In genomic region chr3:127157181-127157828, GRCh38 we compare ENCODE assay signal across 21 cellular contexts. TPM values are rescaled to one million over a fixed set of nuclear protein-coding genes. Genes with fewer than 3 reads are reported as not detected.
A peak's percentile ranks its signal among the peaks of the same experiment; 100 is the strongest.
DNase-seq lines count a peak whose midpoint lies in the region; ATAC-seq, FAIRE-seq and TF ChIP-seq lines count a peak whose summit lies in the region.
"Had no signal": no experiment of that assay in that cellular context is flagged by ENCODE, and none has a peak within 500 bp of the region (broad histone marks: within the 10 kb centered on the region; RNA-seq: fewer than 3 reads in every experiment).

No MANE protein-coding gene starts in this region.

- peak; percentile 20 for DNase-seq in cardiac septum (ENCODE audit: low spot score)
- no peak for DNase-seq in right atrium auricular region (ENCODE audit: low spot score)
- DNase-seq in NCI-H2196 (lab: John Stamatoyannopoulos, UW; ENCODE audit: unreplicated experiment): peak; percentile 77
- peak; percentile 49 to 58 for DNase-seq in SJCRH30
- no peak for DNase-seq in AG08395 (ENCODE audit: low spot score)
- DNase-seq in left cardiac atrium: no peak
- no peak for DNase-seq in HTR-8/SVneo (ENCODE audit: insufficient read length, low spot score)
- DNase-seq: activated CD4-positive, CD25-positive, alpha-beta regulatory T cell; activated CD8-positive, alpha-beta memory T cell treated with anti-CD3 and anti-CD28 coated beads, Interleukin-2, amount 10 ng/mL, durations not matched to agents 7 days and 5 days; CD8-positive, alpha-beta T cell; endodermal cell; foreskin fibroblast; mammary epithelial cell; PC-3; sigmoid colon; stimulated activated naive B cell treated with anti-CD40 and anti-IgM and Interleukin-4, amounts not matched to agents 10 μg/mL and 1 μg/mL and 100 μg/mL, for 72 hours had no signal

- no peaks in the 10 kb centered on the region for H3K27me3 ChIP-seq in right atrium auricular region
- no peaks in the 10 kb centered on the region for H3K27me3 ChIP-seq in SJCRH30

- no peak for TF ChIP-seq CTCF in right atrium auricular region (IDR thresholded peaks at IDR 0.05)

- H3K36me3 ChIP-seq in right atrium auricular region: no peaks in the 10 kb centered on the region
- no peaks in the 10 kb centered on the region for H3K36me3 ChIP-seq in SJCRH30
- H3K36me3 ChIP-seq: sigmoid colon had no signal

- H3K27ac ChIP-seq in right atrium auricular region: no peak overlapping the region
- peak overlapping the region; percentile 77 for H3K27ac ChIP-seq in SJCRH30
- H3K27ac ChIP-seq: A549, sigmoid colon had no signal

- intact Hi-C loops in cardiac septum (cut with DNase I): no loop called here
- intact Hi-C loops in left cardiac atrium (cut with DNase I): no loop called here

- ATAC-seq in left cardiac atrium (no peak), HG02970 (IDR thresholded peaks at IDR 0.05; ENCODE audit: low FRiP score, unreplicated experiment) (no peak)
- ATAC-seq: A549; activated CD8-positive, alpha-beta memory T cell treated with anti-CD3 and anti-CD28 coated beads, Interleukin-2, amount 10 ng/mL, durations not matched to agents 7 days and 5 days; CD8-positive, alpha-beta T cell; PC-3; stimulated activated naive B cell treated with anti-CD40 and anti-IgM and Interleukin-4, amounts not matched to agents 10 μg/mL and 1 μg/mL and 100 μg/mL, for 72 hours had no signal

- FAIRE-seq in HTR-8/SVneo (lab: Jason Lieb, UNC): no peak
- FAIRE-seq: A549, urothelium cell line had no signal

- H3K9me3 ChIP-seq in right atrium auricular region (no peaks in the 10 kb centered on the region), SJCRH30 (replicated peaks) (peaks cover 3% of the 10 kb centered on the region; the same call in 1 of the 2 replicates)
- H3K9me3 ChIP-seq: A549, sigmoid colon had no signal

- no peaks in the 10 kb centered on the region for H3K4me1 ChIP-seq in right atrium auricular region
- peaks cover 24% of the 10 kb centered on the region for H3K4me1 ChIP-seq in SJCRH30
- H3K4me1 ChIP-seq: A549, sigmoid colon had no signal

- H3K4me3 ChIP-seq in right atrium auricular region: no peak overlapping the region
- no peak overlapping the region for H3K4me3 ChIP-seq in SJCRH30
- H3K4me3 ChIP-seq: A549, sigmoid colon had no signal

RNA-seq across cellular contexts. Expression of gene PRR23E, which starts 35.6 kb away (rescaled TPM):
- total RNA-seq in cardiac septum (not detected), right atrium auricular region (not detected), left cardiac atrium (not detected)
- total RNA-seq in SJCRH30 (2014; rRNA removed; shearing (Covaris generic)): not detected in 2 replicates
- total RNA-seq: activated CD8-positive, alpha-beta memory T cell treated with anti-CD3 and anti-CD28 coated beads, Interleukin-2, amount 10 ng/mL, durations not matched to agents 7 days and 5 days; CD8-positive, alpha-beta T cell; endodermal cell; M059J; mammary epithelial cell; neural crest cell; PC-3; sigmoid colon had no signal

Comparison
In these comparisons a context has a peak if more than half of its experiments do, and no peak if none do; other contexts are left out.
1. DNase-seq: peak in cardiac septum (single experiment), NCI-H2196 (single experiment) and SJCRH30 (2 of 2); none in right atrium auricular region (single experiment), AG08395 (single experiment), left cardiac atrium (single experiment) and HTR-8/SVneo (single experiment).